Comparison of ENCODE assay signal across 12 cellular contexts in genomic region chr12:11497995-11498394, GRCh38.
DNase-seq lines count a peak whose midpoint lies in the region; ATAC-seq and TF ChIP-seq lines count a peak whose summit lies in the region.
"Had no signal": no experiment of that assay in that cellular context is flagged by ENCODE, and none has a peak within 500 bp of the region (broad histone marks: within the 10 kb centered on the region; RNA-seq: fewer than 3 reads in every experiment).

No MANE protein-coding gene starts in this region.

- DNase-seq in GM12865 (ENCODE audit: low read depth), result peak; percentile 55
- peak; percentile 22 for DNase-seq in NCI-H526 treated with DMSO at 0.1 percent for 48 hours (lab: John Stamatoyannopoulos, UW)
- DNase-seq in left lung, result no peak
- DNase-seq in epidermal melanocyte (ENCODE audit: insufficient read length, low spot score), result no peak
- no peak for DNase-seq in COR-L47 (lab: John Stamatoyannopoulos, UW)
- no peak for DNase-seq in NCI-H2227 (lab: John Stamatoyannopoulos, UW; ENCODE audit: unreplicated experiment)
- DNase-seq: activated CD8-positive, alpha-beta memory T cell treated with anti-CD3 and anti-CD28 coated beads, Interleukin-2, amount 10 ng/mL, durations not matched to agents 7 days and 5 days; NCI-H345 had no signal

- H3K27ac ChIP-seq in left lung, result no peak overlapping the region
- H3K27ac ChIP-seq: epithelial cell of prostate had no signal

- H3K36me3 ChIP-seq in left lung, result no peaks in the 10 kb centered on the region
- H3K36me3 ChIP-seq: BE2C had no signal

- H3K4me3 ChIP-seq in GM12865 (ENCODE audit: low read depth, low read length) (no peak overlapping the region), left lung (no peak overlapping the region)

- no peaks in the 10 kb centered on the region for H3K9me3 ChIP-seq in left lung
- H3K9me3 ChIP-seq: BE2C had no signal

- ATAC-seq in GM19372 (IDR thresholded peaks at IDR 0.05; ENCODE audit: low read depth, unreplicated experiment), result peak; percentile 62
- ATAC-seq in HG02884 (IDR thresholded peaks at IDR 0.05; ENCODE audit: unreplicated experiment), result peak; percentile 78
- ATAC-seq in left lung, result no peak

- no peaks in the 10 kb centered on the region for H3K4me1 ChIP-seq in left lung
- H3K4me1 ChIP-seq: BE2C had no signal

- TF ChIP-seq CTCF in GM12865 (IDR thresholded peaks at IDR 0.05; ENCODE audit: insufficient read depth, low read depth, low read length, missing control alignments) (no peak), left lung (IDR thresholded peaks at IDR 0.05) (no peak)

- intact Hi-C loops in left lung (cut with DNase I), result no loop called here

- H3K27me3 ChIP-seq in left lung, result peaks cover 0 to 44% of the 10 kb centered on the region in 2 donors

Comparison
In these comparisons a context has a peak if more than half of its experiments do, and no peak if none do; other contexts are left out.
1. DNase-seq: peak in GM12865 (single experiment) and NCI-H526 treated with DMSO at 0.1 percent for 48 hours (single experiment); none in left lung (0 of 2), epidermal melanocyte (single experiment), COR-L47 (single experiment) and NCI-H2227 (single experiment).